In genomic region chr10:49926-50325, GRCh38 we compare ENCODE assay signal across 13 cellular contexts. TPM values are rescaled to one million over a fixed set of nuclear protein-coding genes. Genes with fewer than 3 reads are reported as not detected.
"Had no signal": no experiment of that assay in that cellular context is flagged by ENCODE, and none has a peak within 500 bp of the region (broad histone marks: within the 10 kb centered on the region; RNA-seq: fewer than 3 reads in every experiment).

No MANE protein-coding gene starts in this region.

RNA-seq across cellular contexts. Expression of gene TUBB8, which starts 0.8 kb away (rescaled TPM):
- total RNA-seq: cerebellum, dermis blood vessel endothelial cell, endothelial cell of umbilical vein, esophagus squamous epithelium, gastrocnemius medialis, glomerular endothelial cell, heart right ventricle, kidney epithelial cell, left lobe of liver, left ventricle myocardium inferior, liver, lung microvascular endothelial cell, mucosa of gallbladder had no signal
